1 cellular context compared by ENCODE assay signal in genomic region chr22:17910561-17911311, GRCh38.
TF ChIP-seq lines count a peak whose summit lies in the region.

No MANE protein-coding gene starts in this region.

TF ChIP-seq in SK-N-SH, 30 proteins besides CTCF, POLR2A, EP300 and RAD21 (continued from another document):
- no peak for TF ChIP-seq ZBTB33 (IDR thresholded peaks at IDR 0.05; ENCODE audit: borderline replicate concordance, low read depth)
- TF ChIP-seq, protein P1, sequence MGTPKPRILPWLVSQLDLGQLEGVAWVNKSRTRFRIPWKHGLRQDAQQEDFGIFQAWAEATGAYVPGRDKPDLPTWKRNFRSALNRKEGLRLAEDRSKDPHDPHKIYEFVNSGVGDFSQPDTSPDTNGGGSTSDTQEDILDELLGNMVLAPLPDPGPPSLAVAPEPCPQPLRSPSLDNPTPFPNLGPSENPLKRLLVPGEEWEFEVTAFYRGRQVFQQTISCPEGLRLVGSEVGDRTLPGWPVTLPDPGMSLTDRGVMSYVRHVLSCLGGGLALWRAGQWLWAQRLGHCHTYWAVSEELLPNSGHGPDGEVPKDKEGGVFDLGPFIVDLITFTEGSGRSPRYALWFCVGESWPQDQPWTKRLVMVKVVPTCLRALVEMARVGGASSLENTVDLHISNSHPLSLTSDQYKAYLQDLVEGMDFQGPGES (IDR thresholded peaks at IDR 0.05; ENCODE audit: low read depth, low read length) = no peak
- peak; percentile 92 for TF ChIP-seq SIN3A (IDR thresholded peaks at IDR 0.05; ENCODE audit: borderline replicate concordance, low read depth, low read length)
- TF ChIP-seq FOXJ3 (CRISPR knock-in tag; IDR thresholded peaks at IDR 0.05) = no peak
- TF ChIP-seq EZH2phosphoT487 (IDR thresholded peaks at IDR 0.05; ENCODE audit: borderline replicate concordance, low read depth) = no peak
- TF ChIP-seq YY1 (IDR thresholded peaks at IDR 0.05; ENCODE audit: low read depth) = no peak
- TF ChIP-seq NRF1 (IDR thresholded peaks at IDR 0.05; ENCODE audit: low read depth, low read length) = no peak
- no peak for TF ChIP-seq GATA2 (CRISPR knock-in tag; IDR thresholded peaks at IDR 0.05)
- TF ChIP-seq USF2 (IDR thresholded peaks at IDR 0.05; ENCODE audit: borderline replicate concordance, low read depth, low read length) = no peak
- no peak for TF ChIP-seq GABPA (IDR thresholded peaks at IDR 0.05; ENCODE audit: low read depth)
- no peak for TF ChIP-seq RCOR1 (IDR thresholded peaks at IDR 0.05; ENCODE audit: low read length)
- no peak for TF ChIP-seq ELF1 (IDR thresholded peaks at IDR 0.05)
- TF ChIP-seq POLR2AphosphoS5 (IDR thresholded peaks at IDR 0.05; ENCODE audit: low read depth, low read length) = peak; percentile 14; the same call in 1 of the 2 replicates
- peak; percentile 78 for TF ChIP-seq FOSL2 (IDR thresholded peaks at IDR 0.05; ENCODE audit: borderline replicate concordance, low read depth)
- peak; percentile 82 for TF ChIP-seq JUND (IDR thresholded peaks at IDR 0.05)
- TF ChIP-seq MXI1 (IDR thresholded peaks at IDR 0.05; ENCODE audit: low read depth, low read length) = peak; percentile 77
- peak; percentile 54; the same call in 1 of the 2 replicates for TF ChIP-seq TEAD4 (IDR thresholded peaks at IDR 0.05; ENCODE audit: borderline replicate concordance, insufficient read depth)
- peak; percentile 83 for TF ChIP-seq TCF12 (IDR thresholded peaks at IDR 0.05)
